In the genomic region with DNA sequence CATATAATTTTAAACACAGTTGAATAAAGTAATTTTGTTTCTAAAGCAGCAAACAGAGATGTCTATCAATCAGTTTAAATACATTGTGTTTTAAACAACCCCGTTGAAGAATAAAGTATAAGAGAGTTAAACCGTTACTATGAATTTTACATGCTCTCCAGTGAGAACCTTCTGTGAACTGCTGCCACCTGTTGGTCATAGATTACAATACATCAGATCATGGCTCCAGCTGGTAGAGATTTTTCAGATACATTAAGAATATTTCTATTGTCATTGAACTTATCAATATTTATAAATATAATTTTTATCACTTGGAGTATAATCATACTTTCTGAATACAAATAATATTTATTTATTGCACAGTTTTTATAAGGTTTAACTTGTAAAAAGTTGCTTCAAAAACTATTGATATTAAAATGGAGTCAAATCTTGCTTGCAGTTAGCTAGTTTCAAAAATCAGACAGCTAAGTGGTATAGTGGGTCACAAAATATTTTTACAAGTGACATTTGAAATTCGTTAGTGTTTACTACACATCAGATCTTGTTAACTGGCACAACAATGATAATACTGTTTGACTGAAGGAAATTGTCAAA, we compare ENCODE assay signal across 8 cellular contexts.
DNase-seq lines count a peak whose midpoint lies in the region; ATAC-seq, FAIRE-seq and TF ChIP-seq lines count a peak whose summit lies in the region.

No MANE protein-coding gene starts in this region.

- H3K27ac ChIP-seq in GM12878 (ENCODE audit: control insufficient read depth, insufficient read depth), result no peak overlapping the region
- no peak overlapping the region for H3K27ac ChIP-seq in left lung

- no peak for TF ChIP-seq EP300 in GM12878 (IDR thresholded peaks at IDR 0.05; ENCODE audit: borderline replicate concordance in 1 of 2, control insufficient read depth in 1 of 2, low read depth in 2 of 2, low read length in 2 of 2)

- no peak for FAIRE-seq in GM12878 (lab: Jason Lieb, UNC)

- no peak overlapping the region for H3K9ac ChIP-seq in GM12878 (ENCODE audit: control insufficient read depth, insufficient read depth, low read length)

- H3K4me3 ChIP-seq in Caco-2 (ENCODE audit: low read depth, low read length), result no peak overlapping the region
- no peak overlapping the region for H3K4me3 ChIP-seq in GM12878
- H3K4me3 ChIP-seq in left lung, result no peak overlapping the region

- H3K9me3 ChIP-seq in Caco-2 (no peaks in the 10 kb centered on the region), GM12878 (replicated peaks; ENCODE audit: control insufficient read depth, insufficient read depth, low read length) (no peaks in the 10 kb centered on the region), left lung (no peaks in the 10 kb centered on the region)

- DNase-seq in Caco-2, result peak in 1 of 2 experiments; percentile 52
- DNase-seq in NCI-H345 (lab: John Stamatoyannopoulos, UW), result peak; percentile 50
- no peak for DNase-seq in GM12878 (ENCODE audit: low read depth, low spot score)
- no peak for DNase-seq in left lung
- DNase-seq in AG08395 (ENCODE audit: low spot score), result no peak
- DNase-seq in activated T-cell treated with anti-CD3 and anti-CD28 coated beads, Interleukin-2, amount 50 U/mL, for 1 hour, result no peak

- no peak overlapping the region for H2AFZ ChIP-seq in GM12878 (ENCODE audit: control insufficient read depth, low read depth, low read length)

- in situ Hi-C loops in GM12878 (cut with MboI), result loop anchor here (10.0 kb wide), 1 partner anchor 1998 kb away; no protein-coding TSS in a partner anchor

- CTCF ChIA-PET in Caco-2 (lab: Charles Lee) (no interaction called here), GM12878 (lab: Yijun Ruan, JAX) (interaction anchor here (0.5 to 1.8 kb wide), 12 partner anchors 9 to 1227 kb away, joined by 3 to 9 read pairs (median 4); no protein-coding TSS in a partner anchor)

- POLR2A ChIA-PET in Caco-2 (lab: Charles Lee), result no interaction called here
- POLR2A ChIA-PET in GM12878 (lab: Charles Lee), result no interaction called here

- no peaks in the 10 kb centered on the region for H3K4me1 ChIP-seq in Caco-2
- H3K4me1 ChIP-seq in GM12878 (ENCODE audit: control insufficient read depth, insufficient read depth, low read length), result no peaks in the 10 kb centered on the region
- no peaks in the 10 kb centered on the region for H3K4me1 ChIP-seq in left lung

- RAD21 ChIA-PET in GM12878 (lab: Charles Lee; ENCODE audit: unreplicated experiment), result interaction anchor here (0.6 to 1.4 kb wide), 5 partner anchors 27 to 1993 kb away, joined by 3 to 4 read pairs (median 3); no protein-coding TSS in a partner anchor

- H3K4me2 ChIP-seq in GM12878 (ENCODE audit: control insufficient read depth, insufficient read depth), result no peak overlapping the region

- no TSS peak for BruUV-seq in Caco-2 (replicated peaks; lab: Mats Ljungman, UMichigan)
- no TSS peak for BruUV-seq in GM12878 (replicated peaks; lab: Mats Ljungman, UMichigan)

- no peaks in the 10 kb centered on the region for H3K27me3 ChIP-seq in Caco-2 (replicated peaks; ENCODE audit: control insufficient read depth, insufficient read depth, low read length)
- H3K27me3 ChIP-seq in GM12878 (replicated peaks in 1 of 2; ENCODE audit: control insufficient read depth in 2 of 2, insufficient read depth in 2 of 2, low read length in 1 of 2), result no peaks in the 10 kb centered on the region
- no peaks in the 10 kb centered on the region for H3K27me3 ChIP-seq in left lung

- H3K27ac Mint-ChIP-seq in Caco-2 (ENCODE audit: unreplicated experiment), result no peak overlapping the region

- H3K4me3 Mint-ChIP-seq in Caco-2 (ENCODE audit: unreplicated experiment), result no peak overlapping the region

- TF ChIP-seq POLR2A in GM12878 (IDR thresholded peaks at IDR 0.05; ENCODE audit: low read depth, low read length), result no peak

- H3K27me3 Mint-ChIP-seq in Caco-2 (ENCODE audit: insufficient read depth, unreplicated experiment), result peaks cover 3% of the 10 kb centered on the region

- 12% methylated on average over 3 of the region's 3 CpGs for WGBS in GM12878 (ENCODE audit: insufficient coverage, insufficient replicate concordance, low lambda C conversion rate, missing lambda C conversion rate)

- H3K36me3 ChIP-seq in Caco-2 (ENCODE audit: control insufficient read depth, insufficient read depth, low read length), result no peaks in the 10 kb centered on the region
- H3K36me3 ChIP-seq in GM12878 (ENCODE audit: control insufficient read depth in 2 of 2, insufficient read depth in 2 of 2, low read length in 1 of 2), result no peaks in the 10 kb centered on the region
- no peaks in the 10 kb centered on the region for H3K36me3 ChIP-seq in left lung

- no peaks in the 10 kb centered on the region for H3K36me3 Mint-ChIP-seq in Caco-2 (ENCODE audit: insufficient read depth, unreplicated experiment)

- SMC1A ChIA-PET in GM12878 (lab: Charles Lee; ENCODE audit: uncharacterized antibody, unreplicated experiment), result interaction anchor here (0.7 to 2.4 kb wide), 5 partner anchors 13 to 1994 kb away, joined by 3 to 9 read pairs (median 3); no protein-coding TSS in a partner anchor

- H3K79me2 ChIP-seq in GM12878 (ENCODE audit: control insufficient read depth, insufficient read depth, low read length), result no peaks in the 10 kb centered on the region

- peak; percentile 91 for ATAC-seq in GM18867 (IDR thresholded peaks at IDR 0.05; ENCODE audit: unreplicated experiment)
- ATAC-seq in HG03108 (IDR thresholded peaks at IDR 0.05; ENCODE audit: unreplicated experiment), result peak; percentile 67
- ATAC-seq in GM12878, result peak; percentile 86
- ATAC-seq in left lung, result peak; percentile 74

- TF ChIP-seq CTCF in Caco-2 (IDR thresholded peaks at IDR 0.05; ENCODE audit: insufficient read depth in 1 of 2, low read depth in 1 of 2, low read length in 1 of 2, severe bottlenecking in 1 of 2, unreplicated experiment in 1 of 2) (peak; percentile 48 to 69), GM12878 (IDR thresholded peaks at IDR 0.05 in 2 of 3, conservative IDR thresholded peaks at IDR 0.05 in 1 of 3; ENCODE audit: control insufficient read depth in 2 of 3, extremely low read depth in 1 of 3, insufficient read depth in 1 of 3, low read depth in 3 of 3, low read length in 3 of 3) (peak; percentile 35 to 63 (median 53)), left lung (IDR thresholded peaks at IDR 0.05) (peak; percentile 60 to 63)

- H3K4me1 Mint-ChIP-seq in Caco-2 (ENCODE audit: low read depth, unreplicated experiment), result no peaks in the 10 kb centered on the region

- intact Hi-C loops in Caco-2 (cut with micrococcal nuclease; ENCODE audit: unreplicated experiment), result loop anchor here (2.0 to 10.0 kb wide), 3 partner anchors 292 to 932 kb away; no protein-coding TSS in a partner anchor
- intact Hi-C loops in GM12878 (cut with micrococcal nuclease; ENCODE audit: unreplicated experiment), result loop anchor here (2.0 to 10.0 kb wide), 3 partner anchors 482 to 1995 kb away; no protein-coding TSS in a partner anchor
- intact Hi-C loops in left lung (cut with DNase I), result no loop called here

- no peaks in the 10 kb centered on the region for H3K9me3 Mint-ChIP-seq in Caco-2 (ENCODE audit: unreplicated experiment)

- H4K20me1 ChIP-seq in GM12878 (ENCODE audit: control insufficient read depth, insufficient read depth), result no peaks in the 10 kb centered on the region

- TF ChIP-seq RAD21 in GM12878 (IDR thresholded peaks at IDR 0.05; ENCODE audit: insufficient read depth, low read depth, low read length), result peak; percentile 68

TF ChIP-seq in GM12878, 131 proteins besides CTCF, POLR2A, EP300 and RAD21:
- TF ChIP-seq RB1 (IDR thresholded peaks at IDR 0.05; ENCODE audit: borderline replicate concordance) (no peak), SMC3 (IDR thresholded peaks at IDR 0.05; ENCODE audit: borderline replicate concordance, low read length) (peak; percentile 48; the same call in 1 of the 2 replicates)

Comparison
In these comparisons a context has a peak if more than half of its experiments do, and no peak if none do; other contexts are left out.
1. intact Hi-C loops: an anchor here in Caco-2 (2.0 to 10.0 kb wide) and GM12878 (2.0 to 10.0 kb wide); none called in left lung.